In genomic region chr14:76098047-76098446, GRCh38 we compare ENCODE assay signal across 30 cellular contexts.
"Had no signal": no experiment of that assay in that cellular context is flagged by ENCODE, and none has a peak within 500 bp of the region (broad histone marks: within the 10 kb centered on the region; RNA-seq: fewer than 3 reads in every experiment).

No MANE protein-coding gene starts in this region.

- H3K27ac ChIP-seq: KMS-11, SJCRH30, VCaP had no signal

- DNase-seq: activated B cell treated with CpG ODN at 0.5 μM for 24 hours; activated CD4-positive, alpha-beta memory T cell treated with anti-CD3 and anti-CD28 coated beads for 36 hours; activated CD4-positive, alpha-beta T cell treated with anti-CD3 and anti-CD28 coated beads for 4 hours; activated CD4-positive, alpha-beta T cell treated with anti-CD3 and anti-CD28 coated beads, Interleukin-2, amount 50 U/mL, for 1 hour; activated CD4-positive, CD25-positive, alpha-beta regulatory T cell treated with anti-CD3 and anti-CD28 coated beads, Interleukin-2, amount 50 U/mL, for 72 hours; activated CD8-positive, alpha-beta memory T cell treated with anti-CD3 and anti-CD28 coated beads, Interleukin-2, amount 50 U/mL, for 4 hours; activated gamma-delta T cell treated with Interleukin-2 at 50 U/mL for 16 hours; activated naive CD4-positive, alpha-beta T cell treated with anti-CD3 and anti-CD28 coated beads for 36 hours; activated naive CD8-positive, alpha-beta T cell treated with anti-CD3 and anti-CD28 coated beads, Interleukin-2, amount 50 U/mL, for 24 hours; activated T-cell treated with anti-CD3 and anti-CD28 coated beads for 4 hours; activated T-cell treated with anti-CD3 and anti-CD28 coated beads, Interleukin-2, amount 50 U/mL, for 4 hours; anterior cingulate cortex; caudate nucleus; cerebellar nuclear complex; cortex of kidney; MM.1S; MV-4-11; NCI-H1092; NCI-H2029; NCI-H2107; NCI-H510A; NCI-H526; SHP77; SJCRH30; SW 1271; T-helper 1 cell; T-helper 2 cell; T-helper 9 cell had no signal

- H3K9me3 ChIP-seq: SJCRH30 had no signal

- H3K4me2 ChIP-seq: KMS-11 had no signal

- H3K27me3 ChIP-seq: SJCRH30 had no signal

- H3K4me3 ChIP-seq: SJCRH30 had no signal

- H3K36me3 ChIP-seq: SJCRH30 had no signal

- H3K4me1 ChIP-seq: SJCRH30 had no signal

- H3K9ac ChIP-seq: KMS-11 had no signal
